39 cellular contexts compared by ENCODE assay signal in genomic region chr16:791131-791530, GRCh38. TPM values are rescaled to one million over a fixed set of nuclear protein-coding genes. Genes with fewer than 3 reads are reported as not detected.
"Had no signal": no experiment of that assay in that cellular context is flagged by ENCODE, and none has a peak within 500 bp of the region (broad histone marks: within the 10 kb centered on the region; RNA-seq: fewer than 3 reads in every experiment).

No MANE protein-coding gene starts in this region.

- H3K9me3 ChIP-seq: esophagus muscularis mucosa, gastrocnemius medialis, heart right ventricle had no signal

- ATAC-seq: activated CD4-positive, CD25-positive, alpha-beta regulatory T cell treated with anti-CD3 and anti-CD28 coated beads, Interleukin-2, amount 50 U/mL, for 24 hours; activated CD8-positive, alpha-beta T cell treated with anti-CD3 and anti-CD28 coated beads for 36 hours; activated T-cell treated with anti-CD3 and anti-CD28 coated beads, Interleukin-2, amount 50 U/mL, for 4 hours; activated T-helper 17 cell treated with anti-CD3 and anti-CD28 coated beads, Interleukin-2, amount 50 U/mL, for 72 hours; foreskin keratinocyte; gastrocnemius medialis; heart right ventricle; T-helper 17 cell had no signal

- H3K4me3 Mint-ChIP-seq: activated naive CD4-positive, alpha-beta T cell treated with anti-CD3 and anti-CD28 coated beads, Interleukin-2, amount 50 U/mL, for 24 hours; activated naive CD8-positive, alpha-beta T cell treated with anti-CD3 and anti-CD28 coated beads, Interleukin-2, amount 10 ng/mL, durations not matched to agents 7 days and 5 days; activated T-cell treated with anti-CD3 and anti-CD28 coated beads, Interleukin-2, amount 50 U/mL, for 4 hours; activated T-helper 17 cell treated with anti-CD3 and anti-CD28 coated beads, Interleukin-2, amount 50 U/mL, for 72 hours; dendritic cell treated with granulocyte-macrophage colony-stimulating factor and Interleukin-4, amounts not matched to agents 40 ng/mL and 50 ng/mL, for 4 days; T-helper 2 cell treated with Interferon-gamma antibody and Interleukin-4, amounts not matched to agents 5 μg/mL and 100 μg/mL, for 36 hours had no signal

- H3K4me3 ChIP-seq: coronary artery, dorsolateral prefrontal cortex, esophagus muscularis mucosa, gastrocnemius medialis, heart right ventricle had no signal

- H3K27me3 ChIP-seq: brain microvascular endothelial cell, foreskin keratinocyte, gastrocnemius medialis, heart right ventricle had no signal

- H3K4me1 ChIP-seq: foreskin keratinocyte had no signal

- H3K27ac ChIP-seq: brain microvascular endothelial cell, coronary artery, dorsolateral prefrontal cortex, esophagus muscularis mucosa, foreskin keratinocyte, gastrocnemius medialis, heart right ventricle, WERI-Rb-1 had no signal

- H3K27me3 Mint-ChIP-seq: activated B cell treated with CpG ODN at 0.5 μM for 24 hours; activated CD8-positive, alpha-beta T cell treated with anti-CD3 and anti-CD28 coated beads for 36 hours; activated naive CD4-positive, alpha-beta T cell treated with anti-CD3 and anti-CD28 coated beads, Interleukin-2, amount 50 U/mL, for 24 hours; activated naive CD8-positive, alpha-beta T cell treated with anti-CD3 and anti-CD28 coated beads, Interleukin-2, amount 10 ng/mL, durations not matched to agents 7 days and 5 days; activated T-helper 17 cell treated with anti-CD3 and anti-CD28 coated beads, Interleukin-2, amount 50 U/mL, for 72 hours; central memory CD8-positive, alpha-beta T cell; dendritic cell treated with granulocyte-macrophage colony-stimulating factor and Interleukin-4, amounts not matched to agents 40 ng/mL and 50 ng/mL, for 4 days; T-helper 17 cell had no signal

- H3K27ac Mint-ChIP-seq: activated B cell treated with CpG ODN at 0.5 μM for 24 hours; activated CD8-positive, alpha-beta T cell treated with anti-CD3 and anti-CD28 coated beads for 36 hours; activated naive CD4-positive, alpha-beta T cell treated with anti-CD3 and anti-CD28 coated beads, Interleukin-2, amount 50 U/mL, for 24 hours; activated naive CD8-positive, alpha-beta T cell treated with anti-CD3 and anti-CD28 coated beads, Interleukin-2, amount 10 ng/mL, durations not matched to agents 7 days and 5 days; activated T-helper 17 cell treated with anti-CD3 and anti-CD28 coated beads, Interleukin-2, amount 50 U/mL, for 72 hours; dendritic cell treated with granulocyte-macrophage colony-stimulating factor and Interleukin-4, amounts not matched to agents 40 ng/mL and 50 ng/mL, for 4 days; endodermal cell; T-helper 17 cell; T-helper 2 cell treated with Interferon-gamma antibody and Interleukin-4, amounts not matched to agents 5 μg/mL and 100 μg/mL, for 36 hours had no signal

- H3K36me3 ChIP-seq: gastrocnemius medialis had no signal

- H3K4me1 Mint-ChIP-seq: activated naive CD4-positive, alpha-beta T cell treated with anti-CD3 and anti-CD28 coated beads, Interleukin-2, amount 50 U/mL, for 24 hours; activated T-helper 17 cell treated with anti-CD3 and anti-CD28 coated beads, Interleukin-2, amount 50 U/mL, for 72 hours; endodermal cell had no signal

- H3K36me3 Mint-ChIP-seq: activated naive CD4-positive, alpha-beta T cell treated with anti-CD3 and anti-CD28 coated beads, Interleukin-2, amount 50 U/mL, for 24 hours had no signal

- DNase-seq: activated B cell treated with CpG ODN at 0.5 μM for 24 hours; activated CD4-positive, alpha-beta T cell treated with anti-CD3 and anti-CD28 coated beads for 48 hours; activated CD4-positive, alpha-beta T cell treated with anti-CD3 and anti-CD28 coated beads, Interleukin-2, amount 50 U/mL, for 1 hour; activated CD4-positive, alpha-beta T cell treated with anti-CD3 and anti-CD28 coated beads, Interleukin-2, amount 50 U/mL, for 48 hours; activated CD8-positive, alpha-beta memory T cell treated with anti-CD3 and anti-CD28 coated beads for 24 hours; activated CD8-positive, alpha-beta T cell treated with anti-CD3 and anti-CD28 coated beads for 36 hours; activated effector memory CD4-positive, alpha-beta T cell treated with Interleukin-2 at 50 U/mL for 16 hours; activated gamma-delta T cell treated with Interleukin-2 at 50 U/mL for 16 hours; activated naive CD4-positive, alpha-beta T cell treated with Interleukin-2 at 50 U/mL for 16 hours; activated naive CD8-positive, alpha-beta T cell treated with anti-CD3 and anti-CD28 coated beads, Interleukin-2, amount 10 ng/mL, durations not matched to agents 7 days and 5 days; activated T-cell treated with anti-CD3 and anti-CD28 coated beads, Interleukin-2, amount 50 U/mL, for 4 hours; amniotic stem cell; anterior cingulate cortex; brain microvascular endothelial cell; dorsolateral prefrontal cortex; effector memory CD4-positive, alpha-beta T cell; endodermal cell; erythroblast; foreskin keratinocyte; gastrocnemius medialis; glutamatergic neuron; heart right ventricle; T-helper 1 cell; T-helper 17 cell; T1000; WERI-Rb-1 had no signal

- H3K9me3 Mint-ChIP-seq: activated B cell treated with CpG ODN at 0.5 μM for 24 hours; activated CD8-positive, alpha-beta T cell treated with anti-CD3 and anti-CD28 coated beads for 36 hours; activated naive CD4-positive, alpha-beta T cell treated with anti-CD3 and anti-CD28 coated beads, Interleukin-2, amount 50 U/mL, for 24 hours; activated naive CD8-positive, alpha-beta T cell treated with anti-CD3 and anti-CD28 coated beads, Interleukin-2, amount 10 ng/mL, durations not matched to agents 7 days and 5 days; activated T-cell treated with anti-CD3 and anti-CD28 coated beads, Interleukin-2, amount 50 U/mL, for 4 hours; activated T-helper 17 cell treated with anti-CD3 and anti-CD28 coated beads, Interleukin-2, amount 50 U/mL, for 72 hours; central memory CD8-positive, alpha-beta T cell; dendritic cell treated with granulocyte-macrophage colony-stimulating factor and Interleukin-4, amounts not matched to agents 40 ng/mL and 50 ng/mL, for 4 days; endodermal cell; T-helper 2 cell treated with Interferon-gamma antibody and Interleukin-4, amounts not matched to agents 5 μg/mL and 100 μg/mL, for 36 hours had no signal

RNA-seq across cellular contexts. Expression of gene GNG13, which starts 9.4 kb away (rescaled TPM):
- total RNA-seq: activated B cell treated with CpG ODN at 0.5 μM for 24 hours; activated CD8-positive, alpha-beta T cell treated with anti-CD3 and anti-CD28 coated beads for 36 hours; activated naive CD8-positive, alpha-beta T cell treated with anti-CD3 and anti-CD28 coated beads, Interleukin-2, amount 10 ng/mL, durations not matched to agents 7 days and 5 days; activated T-cell treated with anti-CD3 and anti-CD28 coated beads, Interleukin-2, amount 50 U/mL, for 4 hours; activated T-helper 17 cell treated with anti-CD3 and anti-CD28 coated beads, Interleukin-2, amount 50 U/mL, for 72 hours; astrocyte; bronchial epithelial cell; cardiac septum; cerebellum; endodermal cell; esophagus muscularis mucosa; foreskin keratinocyte; gastrocnemius medialis; heart right ventricle; T-helper 17 cell had no signal
- polyA plus RNA-seq: adipose tissue, foreskin keratinocyte, heart right ventricle had no signal

RNA-seq across cellular contexts. Expression of gene MSLN, which starts 30.6 kb away (rescaled TPM):
- total RNA-seq: activated B cell treated with CpG ODN at 0.5 μM for 24 hours; activated CD8-positive, alpha-beta T cell treated with anti-CD3 and anti-CD28 coated beads for 36 hours; activated naive CD8-positive, alpha-beta T cell treated with anti-CD3 and anti-CD28 coated beads, Interleukin-2, amount 10 ng/mL, durations not matched to agents 7 days and 5 days; activated T-helper 17 cell treated with anti-CD3 and anti-CD28 coated beads, Interleukin-2, amount 50 U/mL, for 72 hours; astrocyte; cardiac septum; cerebellum; gastrocnemius medialis; T-helper 17 cell had no signal
